10 cellular contexts compared by ENCODE assay signal in the genomic region with DNA sequence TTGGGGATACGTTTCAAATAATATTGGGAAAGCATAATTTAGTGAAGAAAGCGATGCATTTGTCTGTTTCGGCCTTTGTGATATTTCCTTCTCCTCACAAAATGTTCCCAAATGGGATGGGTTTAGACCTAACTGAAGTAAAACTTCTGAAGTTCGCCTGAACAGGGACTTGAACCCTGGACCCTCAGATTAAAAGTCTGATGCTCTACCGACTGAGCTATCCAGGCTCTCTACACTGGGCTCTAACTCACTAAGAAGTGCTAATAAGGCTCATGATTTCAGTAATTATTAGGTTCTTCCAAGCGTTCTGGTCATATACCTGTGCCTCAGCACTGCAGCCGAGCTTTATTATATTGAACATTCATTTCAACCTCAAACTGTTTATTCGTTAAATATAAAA.
DNase-seq lines count a peak whose midpoint lies in the region; ATAC-seq and TF ChIP-seq lines count a peak whose summit lies in the region.
"Had no signal": no experiment of that assay in that cellular context is flagged by ENCODE, and none has a peak within 500 bp of the region (broad histone marks: within the 10 kb centered on the region; RNA-seq: fewer than 3 reads in every experiment).

No MANE protein-coding gene starts in this region.

- H3K27ac ChIP-seq in coronary artery: no peak overlapping the region
- H3K27ac ChIP-seq: skin epidermis had no signal

- H3K4me1 Mint-ChIP-seq in activated CD4-positive, alpha-beta T cell treated with anti-CD3 and anti-CD28 coated beads for 36 hours: no peaks in the 10 kb centered on the region
- peaks cover 2% of the 10 kb centered on the region for H3K4me1 Mint-ChIP-seq in activated CD4-positive, alpha-beta T cell treated with anti-CD3 and anti-CD28 coated beads, Interleukin-2, amount 10 ng/mL, durations not matched to agents 7 days and 5 days

- H3K4me3 ChIP-seq in skeletal muscle cell (ENCODE audit: low read depth, low read length) (peak overlapping the region; percentile 46), coronary artery (no peak overlapping the region)
- H3K4me3 ChIP-seq: skin epidermis had no signal

- ATAC-seq in activated CD4-positive, alpha-beta T cell treated with anti-CD3 and anti-CD28 coated beads for 36 hours: peak; percentile 14
- no peak for ATAC-seq in left lobe of liver

- no peaks in the 10 kb centered on the region for H3K36me3 Mint-ChIP-seq in activated CD4-positive, alpha-beta T cell treated with anti-CD3 and anti-CD28 coated beads for 36 hours (ENCODE audit: low read depth)
- H3K36me3 Mint-ChIP-seq in activated CD4-positive, alpha-beta T cell treated with anti-CD3 and anti-CD28 coated beads, Interleukin-2, amount 10 ng/mL, durations not matched to agents 7 days and 5 days (ENCODE audit: low read depth): no peaks in the 10 kb centered on the region

- H3K27me3 Mint-ChIP-seq in activated CD4-positive, alpha-beta T cell treated with anti-CD3 and anti-CD28 coated beads for 36 hours: peaks cover 30% of the 10 kb centered on the region
- H3K27me3 Mint-ChIP-seq in activated CD4-positive, alpha-beta T cell treated with anti-CD3 and anti-CD28 coated beads, Interleukin-2, amount 10 ng/mL, durations not matched to agents 7 days and 5 days: peaks cover 32% of the 10 kb centered on the region

- intact Hi-C loops in activated CD4-positive, alpha-beta T cell treated with anti-CD3 and anti-CD28 coated beads for 36 hours (cut with DNase I, micrococcal nuclease): loop anchor here (1.0 to 5.0 kb wide), 5 partner anchors 8 to 161 kb away; no protein-coding TSS in a partner anchor

- DNase-seq in activated CD4-positive, alpha-beta T cell treated with anti-CD3 and anti-CD28 coated beads for 36 hours: peak; percentile 17
- DNase-seq in activated CD4-positive, alpha-beta T cell treated with anti-CD3 and anti-CD28 coated beads, Interleukin-2, amount 10 ng/mL, durations not matched to agents 7 days and 5 days: no peak
- DNase-seq in NCI-H2227 (lab: John Stamatoyannopoulos, UW; ENCODE audit: unreplicated experiment) (peak; percentile 62), dedifferentiated amniotic fluid mesenchymal stem cell (ENCODE audit: extremely low spot score) (peak; percentile 16), skeletal muscle cell (ENCODE audit: low read depth) (no peak), coronary artery (ENCODE audit: low spot score) (no peak), left lobe of liver (ENCODE audit: low spot score) (no peak), NCI-H1048 (lab: John Stamatoyannopoulos, UW) (no peak)
- DNase-seq: MM.1S had no signal

- no peak for TF ChIP-seq CTCF in coronary artery (IDR thresholded peaks at IDR 0.05)

- H3K9me3 Mint-ChIP-seq in activated CD4-positive, alpha-beta T cell treated with anti-CD3 and anti-CD28 coated beads for 36 hours (ENCODE audit: low read depth): no peaks in the 10 kb centered on the region
- H3K9me3 Mint-ChIP-seq in activated CD4-positive, alpha-beta T cell treated with anti-CD3 and anti-CD28 coated beads, Interleukin-2, amount 10 ng/mL, durations not matched to agents 7 days and 5 days: no peaks in the 10 kb centered on the region

- CTCF ChIA-PET in activated CD4-positive, alpha-beta T cell treated with anti-CD3 and anti-CD28 coated beads for 36 hours (lab: Charles Lee): interaction anchor here (1.4 kb wide), 1 partner anchor 17 kb away, joined by 6 read pairs; no protein-coding TSS in a partner anchor
- CTCF ChIA-PET in activated CD4-positive, alpha-beta T cell treated with anti-CD3 and anti-CD28 coated beads, Interleukin-2, amount 10 ng/mL, durations not matched to agents 7 days and 5 days (lab: Charles Lee): interaction anchor here (0.7 kb wide), 1 partner anchor 18 kb away, joined by 3 read pairs; no protein-coding TSS in a partner anchor

- H3K27ac Mint-ChIP-seq in activated CD4-positive, alpha-beta T cell treated with anti-CD3 and anti-CD28 coated beads for 36 hours: no peak overlapping the region
- H3K27ac Mint-ChIP-seq in activated CD4-positive, alpha-beta T cell treated with anti-CD3 and anti-CD28 coated beads, Interleukin-2, amount 10 ng/mL, durations not matched to agents 7 days and 5 days: no peak overlapping the region

- no peak overlapping the region for H3K4me3 Mint-ChIP-seq in activated CD4-positive, alpha-beta T cell treated with anti-CD3 and anti-CD28 coated beads for 36 hours
- H3K4me3 Mint-ChIP-seq in activated CD4-positive, alpha-beta T cell treated with anti-CD3 and anti-CD28 coated beads, Interleukin-2, amount 10 ng/mL, durations not matched to agents 7 days and 5 days: no peak overlapping the region

- POLR2A ChIA-PET in activated CD4-positive, alpha-beta T cell treated with anti-CD3 and anti-CD28 coated beads for 36 hours (lab: Charles Lee): interaction anchor here (0.6 kb wide), 1 partner anchor 9 kb away, joined by 3 read pairs; no protein-coding TSS in a partner anchor
- POLR2A ChIA-PET in activated CD4-positive, alpha-beta T cell treated with anti-CD3 and anti-CD28 coated beads, Interleukin-2, amount 10 ng/mL, durations not matched to agents 7 days and 5 days (lab: Charles Lee): interaction anchor here (1.0 kb wide), 1 partner anchor 216 kb away, joined by 4 read pairs; a partner anchor contains a TSS

Comparison
In these comparisons a context has a peak if more than half of its experiments do, and no peak if none do; other contexts are left out.
1. DNase-seq: peak in activated CD4-positive, alpha-beta T cell treated with anti-CD3 and anti-CD28 coated beads for 36 hours (single experiment), NCI-H2227 (single experiment) and dedifferentiated amniotic fluid mesenchymal stem cell (single experiment); none in activated CD4-positive, alpha-beta T cell treated with anti-CD3 and anti-CD28 coated beads, Interleukin-2, amount 10 ng/mL, durations not matched to agents 7 days and 5 days (single experiment), skeletal muscle cell (single experiment), coronary artery (single experiment), left lobe of liver (single experiment) and NCI-H1048 (single experiment).